Comparison of ENCODE assay signal across 26 cellular contexts in genomic region chr9:114433086-114433485, GRCh38.
"Had no signal": no experiment of that assay in that cellular context is flagged by ENCODE, and none has a peak within 500 bp of the region (broad histone marks: within the 10 kb centered on the region; RNA-seq: fewer than 3 reads in every experiment).

No MANE protein-coding gene starts in this region.

- H3K27ac ChIP-seq: epithelial cell of prostate, esophagus muscularis mucosa, gastroesophageal sphincter, left ventricle myocardium inferior, parathyroid adenoma, prostate gland, tibial artery, upper lobe of left lung, vagina had no signal

- H3K4me1 Mint-ChIP-seq: nephron had no signal

- H3K36me3 Mint-ChIP-seq: naive B cell had no signal

- H3K27ac Mint-ChIP-seq: nephron; stimulated activated memory B cell treated with anti-CD40 and anti-IgM and Interleukin-4, amounts not matched to agents 10 μg/mL and 1 μg/mL and 100 μg/mL, for 72 hours; stimulated activated naive CD8-positive, alpha-beta T cell treated with anti-CD3 and anti-CD28 coated beads, Interleukin-15, Interleukin-2, amounts not matched to agents 100 ng/mL and 50 ng/mL, for 24 hours had no signal

- H3K27me3 Mint-ChIP-seq: naive B cell; stimulated activated memory B cell treated with anti-CD40 and anti-IgM and Interleukin-4, amounts not matched to agents 10 μg/mL and 1 μg/mL and 100 μg/mL, for 72 hours; stimulated activated naive CD8-positive, alpha-beta T cell treated with anti-CD3 and anti-CD28 coated beads, Interleukin-15, Interleukin-2, amounts not matched to agents 100 ng/mL and 50 ng/mL, for 24 hours had no signal

- H3K9ac ChIP-seq: parathyroid adenoma had no signal

- H3K4me3 Mint-ChIP-seq: immature natural killer cell; nephron; stimulated activated memory B cell treated with anti-CD40 and anti-IgM and Interleukin-4, amounts not matched to agents 10 μg/mL and 1 μg/mL and 100 μg/mL, for 72 hours; stimulated activated naive CD8-positive, alpha-beta T cell treated with anti-CD3 and anti-CD28 coated beads, Interleukin-15, Interleukin-2, amounts not matched to agents 100 ng/mL and 50 ng/mL, for 24 hours had no signal

- H3K36me3 ChIP-seq: esophagus muscularis mucosa, gastroesophageal sphincter, left ventricle myocardium inferior, prostate gland, spleen, tibial artery, upper lobe of left lung, vagina had no signal

- H3K27me3 ChIP-seq: esophagus muscularis mucosa, gastroesophageal sphincter, spleen, upper lobe of left lung, vagina had no signal

- H3K4me1 ChIP-seq: gastroesophageal sphincter, left ventricle myocardium inferior, parathyroid adenoma, prostate gland, tibial artery, upper lobe of left lung, vagina had no signal

- H3K79me2 ChIP-seq: parathyroid adenoma had no signal

- ATAC-seq: gastroesophageal sphincter; left cardiac atrium; sciatic nerve; stimulated activated memory B cell treated with anti-CD40 and anti-IgM and Interleukin-4, amounts not matched to agents 10 μg/mL and 1 μg/mL and 100 μg/mL, for 72 hours had no signal

- DNase-seq: effector memory CD4-positive, alpha-beta T cell; glutamatergic neuron; immature natural killer cell; kidney; left cardiac atrium; left ventricle myocardium inferior; mesenchymal stem cell; naive B cell; retina; stimulated activated CD4-positive, alpha-beta T cell treated with anti-CD3 and anti-CD28 coated beads, Interleukin-15, amount 100 ng/mL, for 24 hours; stimulated activated CD4-positive, alpha-beta T cell treated with anti-CD3 and anti-CD28 coated beads, Interleukin-1b, Interleukin-23, amount 100 ng/mL, for 48 hours; stimulated activated CD4-positive, alpha-beta T cell treated with anti-CD3 and anti-CD28 coated beads, Interleukin-4, amount 100 ng/mL, for 24 hours; tibial artery; upper lobe of left lung had no signal

- H2AFZ ChIP-seq: parathyroid adenoma had no signal

- H3K4me3 ChIP-seq: esophagus muscularis mucosa, gastroesophageal sphincter, left ventricle myocardium inferior, lung, prostate gland, spleen, tibial artery, upper lobe of left lung, vagina had no signal

- H3K9me3 ChIP-seq: esophagus muscularis mucosa, gastroesophageal sphincter, left ventricle myocardium inferior, prostate gland, spleen, tibial artery, upper lobe of left lung, vagina had no signal

- H3K9me3 Mint-ChIP-seq: immature natural killer cell; naive B cell; nephron; stimulated activated memory B cell treated with anti-CD40 and anti-IgM and Interleukin-4, amounts not matched to agents 10 μg/mL and 1 μg/mL and 100 μg/mL, for 72 hours; stimulated activated naive CD8-positive, alpha-beta T cell treated with anti-CD3 and anti-CD28 coated beads, Interleukin-15, Interleukin-2, amounts not matched to agents 100 ng/mL and 50 ng/mL, for 24 hours had no signal
